21 cellular contexts compared by ENCODE assay signal in genomic region chr13:108911807-108912206, GRCh38.
"Had no signal": no experiment of that assay in that cellular context is flagged by ENCODE, and none has a peak within 500 bp of the region (broad histone marks: within the 10 kb centered on the region; RNA-seq: fewer than 3 reads in every experiment).

No MANE protein-coding gene starts in this region.

- H3K27ac ChIP-seq: adrenal gland, breast epithelium, esophagus muscularis mucosa, neutrophil, pancreas, right lobe of liver, VCaP had no signal

- H3K36me3 ChIP-seq: adrenal gland, breast epithelium, esophagus muscularis mucosa, neutrophil, pancreas, right lobe of liver had no signal

- H3K4me1 ChIP-seq: breast epithelium had no signal

- DNase-seq: activated CD4-positive, alpha-beta T cell treated with anti-CD3 and anti-CD28 coated beads for 36 hours; activated CD4-positive, alpha-beta T cell treated with anti-CD3 and anti-CD28 coated beads, Interleukin-2, amount 50 U/mL, for 48 hours; activated gamma-delta T cell treated with Interleukin-2 at 50 U/mL for 16 hours; adrenal gland; cerebellar nuclear complex; cortex of kidney; immature natural killer cell; kidney glomerular epithelial cell; left ventricle myocardium superior; mesendoderm; natural killer cell; pancreas; right lobe of liver; small intestine; stimulated activated CD4-positive, alpha-beta T cell treated with anti-CD3 and anti-CD28 coated beads, Interleukin-15, amount 100 ng/mL, for 24 hours; stimulated activated CD4-positive, alpha-beta T cell treated with anti-CD3 and anti-CD28 coated beads, Interleukin-4, amount 100 ng/mL, for 1 hour; T-helper 2 cell had no signal

- H3K27me3 ChIP-seq: adrenal gland, breast epithelium, esophagus muscularis mucosa, neutrophil, pancreas, right lobe of liver had no signal

- H3K4me3 ChIP-seq: adrenal gland, breast epithelium, esophagus muscularis mucosa, pancreas, right lobe of liver had no signal

- H3K9me3 ChIP-seq: adrenal gland, breast epithelium, esophagus muscularis mucosa, neutrophil, pancreas, right lobe of liver had no signal
